Comparison of ENCODE assay signal across 14 cellular contexts in the genomic region with DNA sequence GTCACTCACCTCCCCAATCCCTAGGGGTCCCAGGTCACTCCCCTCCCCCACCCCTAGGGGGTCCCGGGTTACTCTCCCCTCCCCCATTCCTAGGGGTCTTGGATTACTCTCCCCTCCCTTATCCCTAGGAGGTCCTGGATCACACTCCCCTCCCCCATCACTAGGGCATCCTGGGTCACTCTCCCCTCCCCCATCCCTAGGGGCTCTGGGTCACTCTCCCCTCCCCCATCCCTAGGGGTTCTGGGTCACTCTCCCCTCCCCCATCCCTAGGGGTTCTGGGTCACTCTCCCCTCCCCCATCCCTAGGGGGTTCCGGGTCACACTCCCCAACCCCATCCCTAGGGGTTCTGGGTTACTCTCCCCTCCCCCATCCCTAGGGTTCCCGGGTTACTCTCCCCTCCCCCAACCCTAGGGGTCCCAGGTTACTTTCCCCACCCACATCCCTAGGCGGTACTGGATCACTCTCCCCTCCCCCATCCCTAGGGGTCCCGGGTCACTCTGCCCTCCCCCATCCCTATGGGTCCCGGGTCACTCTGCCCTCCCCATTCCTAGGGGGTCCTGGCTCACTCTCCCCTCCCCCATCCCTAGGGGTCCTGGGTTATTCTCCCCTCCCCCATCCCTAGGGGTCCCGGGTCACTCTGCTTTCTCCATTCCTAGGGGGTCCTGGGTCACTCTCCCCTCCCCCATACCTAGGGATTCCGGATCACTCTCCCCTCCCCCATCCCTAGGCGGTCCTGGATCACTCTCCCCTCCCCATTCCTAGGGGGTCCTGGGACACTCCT. TPM values are rescaled to one million over a fixed set of nuclear protein-coding genes. Genes with fewer than 3 reads are reported as not detected.
DNase-seq lines count a peak whose midpoint lies in the region; ATAC-seq, FAIRE-seq and TF ChIP-seq lines count a peak whose summit lies in the region.
"Had no signal": no experiment of that assay in that cellular context is flagged by ENCODE, and none has a peak within 500 bp of the region (broad histone marks: within the 10 kb centered on the region; RNA-seq: fewer than 3 reads in every experiment).

No MANE protein-coding gene starts in this region.

- H3K4me2 ChIP-seq in A549, result peak overlapping the region; percentile 100; the same call in 1 of the 3 replicates

- H3K4me1 ChIP-seq in A549, result peaks cover 13% of the 10 kb centered on the region; the same call in 2 of the 3 replicates
- peaks cover 36% of the 10 kb centered on the region for H3K4me1 ChIP-seq in CD4-positive, alpha-beta memory T cell (ENCODE audit: insufficient read depth, low read length)
- H3K4me1 ChIP-seq: foreskin keratinocyte, psoas muscle had no signal

- peaks cover 16 to 36% (median 23%) of the 10 kb centered on the region in 4 donors for H3K4me1 Mint-ChIP-seq in CD4-positive, alpha-beta memory T cell
- no peaks in the 10 kb centered on the region for H3K4me1 Mint-ChIP-seq in Calu3 (ENCODE audit: low read depth, unreplicated experiment)

- no peak for TF ChIP-seq EP300 in A549 (IDR thresholded peaks at IDR 0.05)

- peaks cover 2 to 19% (median 15%) of the 10 kb centered on the region in 8 donors for H3K9me3 Mint-ChIP-seq in CD4-positive, alpha-beta memory T cell
- peaks cover 7% of the 10 kb centered on the region for H3K9me3 Mint-ChIP-seq in Calu3 (ENCODE audit: low read depth, unreplicated experiment)

- peak overlapping the region in 1 of 7 donors; percentile 79 for H3K27ac Mint-ChIP-seq in CD4-positive, alpha-beta memory T cell
- no peak overlapping the region for H3K27ac Mint-ChIP-seq in Calu3 (ENCODE audit: unreplicated experiment)

- BruUV-seq in Calu3 (replicated peaks; lab: Mats Ljungman, UMichigan), result no TSS peak

- POLR2A ChIA-PET in A549 (lab: Yijun Ruan, JAX), result no interaction called here
- POLR2A ChIA-PET in CD4-positive, alpha-beta memory T cell (lab: Charles Lee; ENCODE audit: partially characterized antibody), result no interaction called here

- H3K27ac ChIP-seq in A549, result peak overlapping the region in 1 of 2 experiments; percentile 91; a peak in 1 of 6 replicates
- H3K27ac ChIP-seq in CD4-positive, alpha-beta memory T cell (ENCODE audit: low read depth, low read length), result peak overlapping the region; percentile 3
- H3K27ac ChIP-seq: foreskin keratinocyte, PC-9, psoas muscle had no signal

- H3K9me3 ChIP-seq in A549, result peaks cover 9% of the 10 kb centered on the region; the same call in 2 of the 3 replicates
- no peaks in the 10 kb centered on the region for H3K9me3 ChIP-seq in CD4-positive, alpha-beta memory T cell (ENCODE audit: control insufficient read depth in 1 of 2, low read length in 2 of 2)
- H3K9me3 ChIP-seq: psoas muscle had no signal

- no peaks in the 10 kb centered on the region for H3K36me3 ChIP-seq in CD4-positive, alpha-beta memory T cell (ENCODE audit: insufficient read depth, low read length)

- H3K27me3 ChIP-seq in CD4-positive, alpha-beta memory T cell (ENCODE audit: insufficient read depth, low read length), result no peaks in the 10 kb centered on the region
- H3K27me3 ChIP-seq: foreskin keratinocyte had no signal

- CTCF ChIA-PET in A549 (lab: Yijun Ruan, JAX), result no interaction called here
- CTCF ChIA-PET in CD4-positive, alpha-beta memory T cell (lab: Charles Lee; ENCODE audit: partially characterized antibody), result no interaction called here
- CTCF ChIA-PET in Calu3 (lab: Charles Lee), result no interaction called here

- H3K4me3 Mint-ChIP-seq in CD4-positive, alpha-beta memory T cell, result peak overlapping the region in 1 of 8 donors; percentile 23
- H3K4me3 Mint-ChIP-seq in Calu3 (ENCODE audit: low read depth, unreplicated experiment), result no peak overlapping the region

- no peaks in the 10 kb centered on the region for H3K27me3 Mint-ChIP-seq in CD4-positive, alpha-beta memory T cell
- H3K27me3 Mint-ChIP-seq in Calu3 (ENCODE audit: unreplicated experiment), result peaks cover 7% of the 10 kb centered on the region

- ATAC-seq in A549, result no peak
- ATAC-seq in GM19035 (IDR thresholded peaks at IDR 0.05; ENCODE audit: unreplicated experiment), result no peak
- ATAC-seq in HG03460 (IDR thresholded peaks at IDR 0.05; ENCODE audit: unreplicated experiment), result no peak
- ATAC-seq: foreskin keratinocyte, psoas muscle had no signal

- H3K36me3 Mint-ChIP-seq in CD4-positive, alpha-beta memory T cell, result peaks cover 22 to 34% of the 10 kb centered on the region in 2 donors
- H3K36me3 Mint-ChIP-seq in Calu3 (ENCODE audit: insufficient read depth, unreplicated experiment), result peaks cover 43% of the 10 kb centered on the region

- no peak for DNase-seq in A549 (ENCODE audit: low read depth in 1 of 2, low spot score in 1 of 2)
- peak in 1 of 5 donors; percentile 43 for DNase-seq in CD4-positive, alpha-beta memory T cell
- DNase-seq in activated CD8-positive, alpha-beta memory T cell treated with anti-CD3 and anti-CD28 coated beads, Interleukin-2, amount 50 U/mL, for 4 hours, result peak; percentile 17
- peak; percentile 41 for DNase-seq in mesenteric fat pad (ENCODE audit: low spot score)
- DNase-seq in RCC 7860 (ENCODE audit: low spot score), result no peak
- DNase-seq in Calu3, result no peak
- DNase-seq: foreskin keratinocyte, HCEC 1CT, NCI-H446, PC-9, psoas muscle had no signal

- no peak for TF ChIP-seq CTCF in A549 (IDR thresholded peaks at IDR 0.05)
- TF ChIP-seq CTCF in Calu3 (IDR thresholded peaks at IDR 0.05; ENCODE audit: unreplicated experiment), result no peak

- FAIRE-seq in A549 (lab: Jason Lieb, UNC) (no peak), RCC 7860 (lab: Jason Lieb, UNC) (no peak)
- FAIRE-seq: islet of Langerhans had no signal

- no peak for TF ChIP-seq RAD21 in A549 (conservative IDR thresholded peaks at IDR 0.05 in 1 of 2, IDR thresholded peaks at IDR 0.05 in 1 of 2)

- intact Hi-C loops in CD4-positive, alpha-beta memory T cell (cut with micrococcal nuclease), result no loop called here
- intact Hi-C loops in Calu3 (cut with micrococcal nuclease; ENCODE audit: unreplicated experiment), result loop anchor here (5.0 to 10.0 kb wide), 2 partner anchors 132 to 1364 kb away; no protein-coding TSS in a partner anchor

- H3K4me3 ChIP-seq in A549, result no peak overlapping the region
- no peak overlapping the region for H3K4me3 ChIP-seq in CD4-positive, alpha-beta memory T cell (ENCODE audit: low read length in 2 of 2)
- H3K4me3 ChIP-seq: psoas muscle had no signal

- WGBS in A549 (ENCODE audit: missing lambda C conversion rate), result 36% methylated on average over 6 of the region's 9 CpGs

- TF ChIP-seq POLR2A in A549 (IDR thresholded peaks at IDR 0.05; ENCODE audit: low read length), result no peak

TF ChIP-seq in A549, 52 proteins besides CTCF, POLR2A, EP300 and RAD21 (continues in another document):
- TF ChIP-seq CHD2 (IDR thresholded peaks at IDR 0.05; ENCODE audit: low read length, partially characterized antibody) (no peak), HOXB13 (CRISPR knock-in tag; IDR thresholded peaks at IDR 0.05; ENCODE audit: low read depth) (no peak), NPAS2 (CRISPR knock-in tag; IDR thresholded peaks at IDR 0.05; ENCODE audit: borderline replicate concordance) (no peak), CBX8 (IDR thresholded peaks at IDR 0.05) (no peak), HOXA7 (CRISPR knock-in tag; IDR thresholded peaks at IDR 0.05) (no peak), GATA3 (IDR thresholded peaks at IDR 0.05; ENCODE audit: borderline replicate concordance) (no peak), TFCP2L1 (CRISPR knock-in tag; IDR thresholded peaks at IDR 0.05) (no peak)
- TF ChIP-seq, protein P1, sequence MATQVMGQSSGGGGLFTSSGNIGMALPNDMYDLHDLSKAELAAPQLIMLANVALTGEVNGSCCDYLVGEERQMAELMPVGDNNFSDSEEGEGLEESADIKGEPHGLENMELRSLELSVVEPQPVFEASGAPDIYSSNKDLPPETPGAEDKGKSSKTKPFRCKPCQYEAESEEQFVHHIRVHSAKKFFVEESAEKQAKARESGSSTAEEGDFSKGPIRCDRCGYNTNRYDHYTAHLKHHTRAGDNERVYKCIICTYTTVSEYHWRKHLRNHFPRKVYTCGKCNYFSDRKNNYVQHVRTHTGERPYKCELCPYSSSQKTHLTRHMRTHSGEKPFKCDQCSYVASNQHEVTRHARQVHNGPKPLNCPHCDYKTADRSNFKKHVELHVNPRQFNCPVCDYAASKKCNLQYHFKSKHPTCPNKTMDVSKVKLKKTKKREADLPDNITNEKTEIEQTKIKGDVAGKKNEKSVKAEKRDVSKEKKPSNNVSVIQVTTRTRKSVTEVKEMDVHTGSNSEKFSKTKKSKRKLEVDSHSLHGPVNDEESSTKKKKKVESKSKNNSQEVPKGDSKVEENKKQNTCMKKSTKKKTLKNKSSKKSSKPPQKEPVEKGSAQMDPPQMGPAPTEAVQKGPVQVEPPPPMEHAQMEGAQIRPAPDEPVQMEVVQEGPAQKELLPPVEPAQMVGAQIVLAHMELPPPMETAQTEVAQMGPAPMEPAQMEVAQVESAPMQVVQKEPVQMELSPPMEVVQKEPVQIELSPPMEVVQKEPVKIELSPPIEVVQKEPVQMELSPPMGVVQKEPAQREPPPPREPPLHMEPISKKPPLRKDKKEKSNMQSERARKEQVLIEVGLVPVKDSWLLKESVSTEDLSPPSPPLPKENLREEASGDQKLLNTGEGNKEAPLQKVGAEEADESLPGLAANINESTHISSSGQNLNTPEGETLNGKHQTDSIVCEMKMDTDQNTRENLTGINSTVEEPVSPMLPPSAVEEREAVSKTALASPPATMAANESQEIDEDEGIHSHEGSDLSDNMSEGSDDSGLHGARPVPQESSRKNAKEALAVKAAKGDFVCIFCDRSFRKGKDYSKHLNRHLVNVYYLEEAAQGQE (IDR thresholded peaks at IDR 0.05), result no peak

RNA-seq across cellular contexts. Expression of a gene that starts 2.1 kb away (rescaled TPM):
- 15.4 and 15.6 TPM in 2 replicates for polyA plus RNA-seq in A549 (2011; rRNA removed)
- 26.6 and 30.8 TPM in 2 replicates for polyA plus RNA-seq in A549 (2012; cell fraction: cytosol; rRNA removed)
- polyA plus RNA-seq in A549 (2012; cell fraction: nucleus; rRNA removed), result 39.8 and 40.3 TPM in 2 replicates
- polyA plus RNA-seq in A549 (2017; fragmentation: RNase III; extraction: RNeasy Plus Mini Kit Qiagen cat#74134 plus additional on column Dnase treatment), result 12.2 to 14.4 TPM (median 12.3 TPM) in 3 replicates
- 14.7 and 16.7 TPM in 2 replicates for polyA minus RNA-seq in A549 (2011; rRNA and poly(A)+ RNA removed)
- total RNA-seq in CD4-positive, alpha-beta memory T cell, result 10 to 100 TPM; 35.9 to 37.9 TPM
- 10 to 100 TPM; 35.0 to 50.4 TPM for polyA plus RNA-seq in CD4-positive, alpha-beta memory T cell
- 20.8 TPM for total RNA-seq in mesenteric fat pad
- total RNA-seq in Calu3 (2022), result 14.4 and 18.0 TPM in 2 replicates

RNA-seq across cellular contexts. Expression of a gene that starts 58.7 kb away (rescaled TPM):
- polyA plus RNA-seq in A549 (2011; rRNA removed) (252 and 291 TPM in 2 replicates), A549 (2017; fragmentation: RNase III; extraction: RNeasy Plus Mini Kit Qiagen cat#74134 plus additional on column Dnase treatment) (439 to 448 TPM (median 446 TPM) in 3 replicates)
- polyA plus RNA-seq in A549 (2012; cell fraction: cytosol; rRNA removed), result 933 and 1,036 TPM in 2 replicates
- polyA plus RNA-seq in A549 (2012; cell fraction: nucleus; rRNA removed), result 681 and 864 TPM in 2 replicates
- 205 and 259 TPM in 2 replicates for polyA minus RNA-seq in A549 (2011; rRNA and poly(A)+ RNA removed)
- total RNA-seq in CD4-positive, alpha-beta memory T cell, result 100 to 1,000 TPM; 249 to 252 TPM
- 100 to 1,000 TPM; 525 to 540 TPM for polyA plus RNA-seq in CD4-positive, alpha-beta memory T cell
- total RNA-seq in mesenteric fat pad (331 TPM), Calu3 (2022) (139 and 161 TPM in 2 replicates)

Comparison
In these comparisons a context has a peak if more than half of its experiments do, and no peak if none do; other contexts are left out.
1. DNase-seq: peak in activated CD8-positive, alpha-beta memory T cell treated with anti-CD3 and anti-CD28 coated beads, Interleukin-2, amount 50 U/mL, for 4 hours (single experiment) and mesenteric fat pad (single experiment); none in A549 (0 of 2), RCC 7860 (single experiment) and Calu3 (single experiment).